16 cellular contexts compared by ENCODE assay signal in the genomic region with DNA sequence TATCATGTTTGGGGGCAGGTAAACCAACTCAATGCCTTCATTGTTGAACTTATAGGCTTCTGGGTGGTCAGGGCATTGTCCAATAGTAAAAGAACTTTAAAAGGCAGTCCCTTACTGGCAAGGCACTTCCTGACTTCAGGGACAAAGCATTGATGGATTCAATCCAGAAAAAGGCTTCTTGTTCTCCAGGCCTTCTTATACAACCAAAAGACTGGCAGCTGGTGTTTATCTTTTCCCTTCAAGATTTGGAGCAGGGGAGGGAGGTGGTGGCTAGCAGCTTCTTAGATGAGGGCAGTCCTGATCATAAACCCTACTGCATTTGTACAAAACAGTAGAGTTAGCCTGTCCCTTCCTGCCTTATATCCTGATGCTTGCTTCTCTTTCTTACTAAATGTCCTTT. TPM values are rescaled to one million over a fixed set of nuclear protein-coding genes. Genes with fewer than 3 reads are reported as not detected.
A peak's percentile ranks its signal among the peaks of the same experiment; 100 is the strongest.
DNase-seq lines count a peak whose midpoint lies in the region; ATAC-seq and TF ChIP-seq lines count a peak whose summit lies in the region.
"Had no signal": no experiment of that assay in that cellular context is flagged by ENCODE, and none has a peak within 500 bp of the region (broad histone marks: within the 10 kb centered on the region; RNA-seq: fewer than 3 reads in every experiment).

No MANE protein-coding gene starts in this region.

- peaks cover 2% of the 10 kb centered on the region for H3K9me3 Mint-ChIP-seq in activated B cell treated with CpG ODN at 0.5 μM for 24 hours
- H3K9me3 Mint-ChIP-seq: activated CD4-positive, alpha-beta T cell treated with anti-CD3 and anti-CD28 coated beads, Interleukin-2, amount 10 ng/mL, durations not matched to agents 24 days and 14 days; stimulated activated effector memory CD8-positive, alpha-beta T cell treated with anti-CD3 and anti-CD28 coated beads, Interleukin-12 subunit alpha, Interleukin-12 subunit beta, amount 100 ng/mL, for 72 hours had no signal

- intact Hi-C loops in activated B cell treated with CpG ODN at 0.5 μM for 24 hours (cut with micrococcal nuclease): no loop called here
- intact Hi-C loops in left lung (cut with DNase I): no loop called here
- intact Hi-C loops in thyroid gland (cut with DNase I): no loop called here
- intact Hi-C loops in posterior cingulate gyrus (cut with DNase I): no loop called here

- no peak overlapping the region for H3K4me3 Mint-ChIP-seq in activated B cell treated with CpG ODN at 0.5 μM for 24 hours
- H3K4me3 Mint-ChIP-seq: activated CD4-positive, alpha-beta T cell treated with anti-CD3 and anti-CD28 coated beads, Interleukin-2, amount 10 ng/mL, durations not matched to agents 24 days and 14 days; stimulated activated effector memory CD8-positive, alpha-beta T cell treated with anti-CD3 and anti-CD28 coated beads, Interleukin-12 subunit alpha, Interleukin-12 subunit beta, amount 100 ng/mL, for 72 hours had no signal

- ATAC-seq in activated B cell treated with CpG ODN at 0.5 μM for 24 hours (ENCODE audit: low read depth) (no peak), left lung (peak; percentile 31), GM21390 (IDR thresholded peaks at IDR 0.05; ENCODE audit: unreplicated experiment) (no peak)
- ATAC-seq: psoas muscle; stimulated activated effector memory CD8-positive, alpha-beta T cell treated with anti-CD3 and anti-CD28 coated beads, Interleukin-12 subunit alpha, Interleukin-12 subunit beta, amount 100 ng/mL, for 72 hours had no signal

- H2AFZ ChIP-seq in Karpas-422 (ENCODE audit: low read length): no peak overlapping the region

- H3K9ac ChIP-seq in Karpas-422 (ENCODE audit: low read length): 0 out of 2 replicates have a peak overlapping the region, but pooled peaks have one; percentile 34

- H3K36me3 ChIP-seq in Karpas-422 (ENCODE audit: insufficient read depth, low read length): no peaks in the 10 kb centered on the region
- no peaks in the 10 kb centered on the region for H3K36me3 ChIP-seq in left lung
- no peaks in the 10 kb centered on the region for H3K36me3 ChIP-seq in thyroid gland

- H3K4me3 ChIP-seq in Karpas-422 (ENCODE audit: low read length): no peak overlapping the region
- no peak overlapping the region for H3K4me3 ChIP-seq in left lung
- H3K4me3 ChIP-seq in thyroid gland (replicated peaks in 1 of 3): no peak overlapping the region
- H3K4me3 ChIP-seq: psoas muscle had no signal

- peak overlapping the region; percentile 15 for H3K4me2 ChIP-seq in Karpas-422 (ENCODE audit: low read depth, low read length, poor library complexity, severe bottlenecking)

- DNase-seq in Karpas-422 (no peak), activated B cell treated with CpG ODN at 0.5 μM for 24 hours (no peak), left lung (no peak), thyroid gland (peak in 1 of 2 donors; percentile 16), posterior cingulate gyrus (no peak)
- DNase-seq in activated CD4-positive, alpha-beta T cell treated with anti-CD3 and anti-CD28 coated beads for 48 hours: no peak
- DNase-seq: activated CD4-positive, alpha-beta T cell treated with anti-CD3 and anti-CD28 coated beads, Interleukin-2, amount 10 ng/mL, durations not matched to agents 24 days and 14 days; activated gamma-delta T cell; CD4-positive, CD25-positive, alpha-beta regulatory T cell; midbrain; NCI-H774; psoas muscle; stimulated activated CD4-positive, alpha-beta T cell treated with anti-CD3 and anti-CD28 coated beads, Interleukin-2, amount 100 ng/mL, for 48 hours had no signal

- no peaks in the 10 kb centered on the region for H3K9me2 ChIP-seq in Karpas-422 (replicated peaks; ENCODE audit: insufficient read depth, low read length)

- H3K27me3 ChIP-seq in Karpas-422 (ENCODE audit: low read length) (no peaks in the 10 kb centered on the region), left lung (no peaks in the 10 kb centered on the region), thyroid gland (no peaks in the 10 kb centered on the region)

- POLR2A ChIA-PET in activated B cell treated with CpG ODN at 0.5 μM for 24 hours (lab: Charles Lee): no interaction called here

- no peaks in the 10 kb centered on the region for H4K20me1 ChIP-seq in Karpas-422 (ENCODE audit: insufficient read depth, low read depth, low read length)

- H3K27me3 Mint-ChIP-seq in activated B cell treated with CpG ODN at 0.5 μM for 24 hours: no peaks in the 10 kb centered on the region
- H3K27me3 Mint-ChIP-seq: activated CD4-positive, alpha-beta T cell treated with anti-CD3 and anti-CD28 coated beads, Interleukin-2, amount 10 ng/mL, durations not matched to agents 24 days and 14 days; CD4-positive, CD25-positive, alpha-beta regulatory T cell had no signal

- peaks cover 84% of the 10 kb centered on the region for H3K4me1 ChIP-seq in Karpas-422 (ENCODE audit: low read length)
- H3K4me1 ChIP-seq in left lung: peaks cover 0 to 39% of the 10 kb centered on the region in 2 donors
- H3K4me1 ChIP-seq in thyroid gland: peaks cover 8 to 32% of the 10 kb centered on the region in 2 donors

- no peak for TF ChIP-seq POLR2A in thyroid gland (IDR thresholded peaks at IDR 0.05)

- peak overlapping the region; percentile 46 for H3K27ac Mint-ChIP-seq in activated B cell treated with CpG ODN at 0.5 μM for 24 hours
- H3K27ac Mint-ChIP-seq: stimulated activated effector memory CD8-positive, alpha-beta T cell treated with anti-CD3 and anti-CD28 coated beads, Interleukin-12 subunit alpha, Interleukin-12 subunit beta, amount 100 ng/mL, for 72 hours had no signal

- H3K36me3 Mint-ChIP-seq in activated B cell treated with CpG ODN at 0.5 μM for 24 hours (ENCODE audit: low read depth): peaks cover 33% of the 10 kb centered on the region

- H3K79me2 ChIP-seq in Karpas-422 (ENCODE audit: low read length): peaks cover 91% of the 10 kb centered on the region

- peaks cover 86% of the 10 kb centered on the region for H3K4me1 Mint-ChIP-seq in activated B cell treated with CpG ODN at 0.5 μM for 24 hours

- CTCF ChIA-PET in activated B cell treated with CpG ODN at 0.5 μM for 24 hours (lab: Charles Lee): no interaction called here

- no peaks in the 10 kb centered on the region for H3K9me3 ChIP-seq in Karpas-422 (ENCODE audit: low read length)
- H3K9me3 ChIP-seq in left lung: no peaks in the 10 kb centered on the region
- H3K9me3 ChIP-seq in thyroid gland: no peaks in the 10 kb centered on the region
- H3K9me3 ChIP-seq: psoas muscle had no signal

- TF ChIP-seq CTCF in activated B cell treated with CpG ODN at 0.5 μM for 24 hours (IDR thresholded peaks at IDR 0.05) (no peak), left lung (IDR thresholded peaks at IDR 0.05) (no peak), thyroid gland (IDR thresholded peaks at IDR 0.05) (no peak)

- H3K27ac ChIP-seq in Karpas-422 (ENCODE audit: low read length) (peak overlapping the region; percentile 66), left lung (peak overlapping the region in 1 of 2 donors; percentile 18), thyroid gland (peak overlapping the region; percentile 7 to 47 (median 8))
- H3K27ac ChIP-seq: epithelial cell of prostate, psoas muscle had no signal

RNA-seq across cellular contexts. Expression of a gene that starts 57.5 kb away (rescaled TPM):
- total RNA-seq in Karpas-422 (2014; rRNA removed; shearing (Covaris generic); ENCODE audit: low replicate concordance): 67.2 and 90.0 TPM in 2 replicates
- total RNA-seq in activated B cell treated with CpG ODN at 0.5 μM for 24 hours: 186 and 187 TPM in 2 replicates
- total RNA-seq in left lung: 10 to 100 TPM; 34.5 to 41.4 TPM
- total RNA-seq in thyroid gland: 10 to 100 TPM; 28.7 to 45.2 (median 36.8) TPM
